In the genomic region with DNA sequence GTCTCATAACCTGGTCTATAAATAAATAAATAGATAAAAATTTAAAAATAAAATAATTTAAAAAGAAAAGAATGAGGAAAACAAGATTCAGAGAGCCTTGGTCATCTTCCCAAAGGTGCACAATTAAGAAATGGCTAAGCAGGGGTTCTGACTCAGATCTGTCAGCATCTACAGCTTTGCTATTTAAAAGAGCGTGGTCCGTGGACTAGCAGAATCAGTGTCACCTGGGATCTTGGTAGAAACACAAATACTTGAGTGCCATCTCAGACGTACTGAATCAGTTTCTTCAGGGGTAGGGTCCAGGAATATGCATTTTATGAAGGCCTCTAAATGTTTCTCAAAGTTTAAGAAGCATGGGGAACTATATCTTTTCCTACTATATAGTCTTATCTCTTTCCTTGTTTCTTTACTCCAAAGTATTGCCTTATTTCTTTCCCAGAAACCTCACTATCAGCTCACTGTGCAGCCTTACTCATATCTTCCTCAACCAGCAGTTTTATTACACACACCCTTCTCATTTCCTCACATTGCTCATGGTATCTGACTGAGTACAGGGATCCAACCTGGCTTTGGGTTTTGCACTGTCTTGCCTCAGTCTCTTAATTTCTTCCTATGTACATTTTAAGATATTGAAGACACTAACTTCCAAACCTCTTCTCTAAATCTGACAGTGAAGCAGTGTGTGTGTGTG, we compare ENCODE assay signal across 16 cellular contexts. TPM values are rescaled to one million over a fixed set of nuclear protein-coding genes. Genes with fewer than 3 reads are reported as not detected.
DNase-seq lines count a peak whose midpoint lies in the region; ATAC-seq and TF ChIP-seq lines count a peak whose summit lies in the region.
"Had no signal": no experiment of that assay in that cellular context is flagged by ENCODE, and none has a peak within 500 bp of the region (broad histone marks: within the 10 kb centered on the region; RNA-seq: fewer than 3 reads in every experiment).

No MANE protein-coding gene starts in this region.

- no peaks in the 10 kb centered on the region for H3K27me3 ChIP-seq in colonic mucosa
- no peaks in the 10 kb centered on the region for H3K27me3 ChIP-seq in mesendoderm (ENCODE audit: insufficient read depth, low read length, poor library complexity)
- H3K27me3 ChIP-seq: adrenal gland, esophagus muscularis mucosa had no signal

- no peak overlapping the region for H3K56ac ChIP-seq in mesendoderm (ENCODE audit: low read length)

- H3K23ac ChIP-seq in mesendoderm (ENCODE audit: low read length), result no peak overlapping the region

- H2BK120ac ChIP-seq in mesendoderm (ENCODE audit: low read depth, low read length), result no peak overlapping the region

- H3K79me2 ChIP-seq in mesendoderm (ENCODE audit: control insufficient read depth, insufficient read depth, low read length), result no peaks in the 10 kb centered on the region

- DNase-seq in Daoy (ENCODE audit: low read depth) (peak; percentile 44), NCI-H226 (peak; percentile 77), colonic mucosa (no peak), omental fat pad (ENCODE audit: low spot score) (no peak), mesendoderm (no peak)
- DNase-seq in stimulated activated naive CD4-positive, alpha-beta T cell treated with Interleukin-2 at 50 U/mL for 16 hours (lab: John Stamatoyannopoulos, UW), result no peak
- no peak for DNase-seq in NK-92 treated with Interleukin-12 subunit alpha and Interleukin-12 subunit beta, amount 100 ng/mL, for 24 hours (lab: John Stamatoyannopoulos, UW)
- DNase-seq in stimulated activated CD4-positive, alpha-beta T cell treated with anti-CD3 and anti-CD28 coated beads, Interleukin-4, amount 100 ng/mL, for 24 hours, result no peak
- DNase-seq: activated CD4-positive, alpha-beta T cell treated with anti-CD3 and anti-CD28 coated beads, Interleukin-2, amount 10 ng/mL, durations not matched to agents 7 days and 5 days; CD8-positive, alpha-beta T cell; naive B cell; NCI-H1105 treated with DMSO at 0.1 percent for 48 hours; NCI-H748 treated with DMSO at 0.1 percent for 48 hours; stimulated activated CD4-positive, alpha-beta T cell treated with anti-CD3 and anti-CD28 coated beads, Interleukin-12 subunit alpha, Interleukin-12 subunit beta, amount 100 ng/mL, for 4 hours had no signal

- no peaks in the 10 kb centered on the region for H3K79me1 ChIP-seq in mesendoderm (ENCODE audit: low read length)

- H4K5ac ChIP-seq in mesendoderm (ENCODE audit: low read length), result no peak overlapping the region

- H3K36me3 ChIP-seq in colonic mucosa, result no peaks in the 10 kb centered on the region
- H3K36me3 ChIP-seq in mesendoderm (ENCODE audit: control insufficient read depth, insufficient read depth, low read length), result no peaks in the 10 kb centered on the region
- H3K36me3 ChIP-seq: adrenal gland, esophagus muscularis mucosa had no signal

- peak; percentile 59 for ATAC-seq in omental fat pad (ENCODE audit: low FRiP score)
- ATAC-seq: CD8-positive, alpha-beta T cell had no signal

- H3K9ac ChIP-seq in colonic mucosa (ENCODE audit: low read depth in 2 of 2, low read length in 2 of 2) (no peak overlapping the region), mesendoderm (ENCODE audit: low read length) (no peak overlapping the region)

- H3K4me2 ChIP-seq in mesendoderm (ENCODE audit: low read length), result no peak overlapping the region

- no peak overlapping the region for H2AK5ac ChIP-seq in mesendoderm (ENCODE audit: low read length)

- intact Hi-C loops in colonic mucosa (cut with DNase I), result loop anchor here (10.0 kb wide), 1 partner anchor 55 kb away; the partner anchor contains the start of gene TMC1

- no peak overlapping the region for H3K4me3 ChIP-seq in colonic mucosa
- no peak overlapping the region for H3K4me3 ChIP-seq in mesendoderm (ENCODE audit: low read length)
- H3K4me3 ChIP-seq: adrenal gland, esophagus muscularis mucosa had no signal

- H3K9me3 ChIP-seq in colonic mucosa, result no peaks in the 10 kb centered on the region
- H3K9me3 ChIP-seq: adrenal gland, esophagus muscularis mucosa had no signal

- H2BK15ac ChIP-seq in mesendoderm (replicated peaks; ENCODE audit: low read depth), result no peak overlapping the region

- H3K4me1 ChIP-seq in colonic mucosa (peaks cover 3% of the 10 kb centered on the region), mesendoderm (ENCODE audit: control insufficient read depth, low read depth, low read length) (no peaks in the 10 kb centered on the region)

- H4K8ac ChIP-seq in mesendoderm (ENCODE audit: low read depth, low read length), result no peak overlapping the region

- no CpG with 5 or more reads among the region's 3 CpGs for WGBS in mesendoderm (ENCODE audit: extremely low coverage, insufficient coverage, low lambda C conversion rate)

- no peak overlapping the region for H3K18ac ChIP-seq in mesendoderm (ENCODE audit: low read length)

- no peak overlapping the region for H3K4ac ChIP-seq in mesendoderm (ENCODE audit: low read depth, low read length)

- peak overlapping the region; percentile 62 for H3K27ac ChIP-seq in colonic mucosa
- H3K27ac ChIP-seq in mesendoderm (ENCODE audit: low read depth, low read length), result no peak overlapping the region

- TF ChIP-seq CTCF in colonic mucosa (IDR thresholded peaks at IDR 0.05) (no peak), omental fat pad (IDR thresholded peaks at IDR 0.05) (no peak)

- H2BK5ac ChIP-seq in mesendoderm (ENCODE audit: low read length), result no peak overlapping the region

RNA-seq across cellular contexts. Expression of gene TMC1, which starts 58.6 kb away (rescaled TPM):
- total RNA-seq in Daoy (2014; rRNA removed; shearing (Covaris generic)), result not detected in 2 replicates
- total RNA-seq in colonic mucosa, result under 1 TPM; 0.29 to 0.42 TPM
- under 1 TPM in 3 of 4 donors, not detected in 1; 0.12 to 0.56 (median 0.13) TPM for total RNA-seq in omental fat pad
- not detected for polyA plus RNA-seq in mesendoderm (2013, experiment 1 of 2)
- polyA plus RNA-seq in mesendoderm (2013, experiment 2 of 2), result 0.10 TPM
- total RNA-seq: activated CD4-positive, alpha-beta T cell treated with anti-CD3 and anti-CD28 coated beads, Interleukin-2, amount 10 ng/mL, durations not matched to agents 7 days and 5 days; CD8-positive, alpha-beta T cell; esophagus muscularis mucosa had no signal
- polyA plus RNA-seq: adrenal gland had no signal

Comparison
In these comparisons a context has a peak if more than half of its experiments do, and no peak if none do; other contexts are left out.
1. DNase-seq: peak in Daoy (single experiment) and NCI-H226 (single experiment); none in colonic mucosa (single experiment), omental fat pad (single experiment), mesendoderm (single experiment), stimulated activated naive CD4-positive, alpha-beta T cell treated with Interleukin-2 at 50 U/mL for 16 hours (single experiment), NK-92 treated with Interleukin-12 subunit alpha and Interleukin-12 subunit beta, amount 100 ng/mL, for 24 hours (single experiment) and stimulated activated CD4-positive, alpha-beta T cell treated with anti-CD3 and anti-CD28 coated beads, Interleukin-4, amount 100 ng/mL, for 24 hours (single experiment).